Comparison of ENCODE assay signal across 8 cellular contexts in the genomic region with DNA sequence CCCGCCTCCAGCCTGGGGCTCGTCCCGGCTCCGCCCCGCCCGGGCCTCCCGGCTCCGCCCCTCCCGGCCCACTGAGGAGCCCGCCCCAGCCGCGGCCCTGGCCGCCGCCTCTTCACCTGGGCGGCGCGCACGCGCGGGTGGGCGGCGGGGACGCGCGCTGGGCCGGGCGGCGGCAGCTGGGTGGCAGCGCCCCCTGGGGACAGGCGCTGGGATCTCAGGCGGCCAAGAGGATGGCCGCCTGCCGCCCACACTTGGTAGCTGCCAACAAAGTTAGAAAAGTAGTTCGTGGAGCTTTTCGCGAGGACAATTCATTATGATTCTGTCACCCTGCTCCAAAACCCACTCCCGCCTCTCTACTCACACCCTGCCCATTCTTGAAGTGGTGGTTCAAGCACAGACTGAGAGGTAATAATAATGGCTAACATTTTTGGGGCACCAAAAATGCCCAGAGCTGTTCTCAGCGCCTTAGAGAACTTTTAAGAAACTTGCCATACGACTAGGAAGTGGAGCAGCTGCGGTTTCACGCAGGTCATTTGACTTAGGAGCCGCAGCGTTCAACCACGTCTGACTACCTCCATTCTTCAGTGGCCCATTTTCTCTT. TPM values are rescaled to one million over a fixed set of nuclear protein-coding genes. Genes with fewer than 3 reads are reported as not detected.
A peak's percentile ranks its signal among the peaks of the same experiment; 100 is the strongest.
DNase-seq lines count a peak whose midpoint lies in the region; ATAC-seq, FAIRE-seq and TF ChIP-seq lines count a peak whose summit lies in the region.

No MANE protein-coding gene starts in this region.

- TF ChIP-seq EP300 in gastroesophageal sphincter (IDR thresholded peaks at IDR 0.05) = no peak

- peak; percentile 90 for DNase-seq in EH (ENCODE audit: low read depth)
- peak; percentile 38 for DNase-seq in H54 (ENCODE audit: insufficient read length, low spot score)
- peak; percentile 92 for DNase-seq in LoVo (ENCODE audit: low spot score)
- DNase-seq in SJCRH30 = peak; percentile 85 to 90
- peak; percentile 87 for DNase-seq in activated gamma-delta T cell treated with anti-CD3 and anti-CD28 coated beads, Interleukin-2, amount 50 U/mL, for 16 hours (ENCODE audit: low read depth)
- peak; percentile 79 for DNase-seq in stromal cell of bone marrow (ENCODE audit: low read depth)

- TF ChIP-seq POLR2A in H54 (IDR thresholded peaks at IDR 0.05; ENCODE audit: low read depth, low read length) (no peak), gastroesophageal sphincter (IDR thresholded peaks at IDR 0.05) (no peak)

- peak overlapping the region; percentile 60 for H3K4me3 ChIP-seq in SJCRH30
- peak overlapping the region; percentile 66 to 92 for H3K4me3 ChIP-seq in gastroesophageal sphincter
- peak overlapping the region; percentile 47 to 65 for H3K4me3 ChIP-seq in neutrophil (ENCODE audit: low read depth in 1 of 2, low read length in 1 of 2)

- TF ChIP-seq CTCF in gastroesophageal sphincter (IDR thresholded peaks at IDR 0.05) = peak; percentile 84 to 99 (median 92)
- peak; percentile 77 for TF ChIP-seq CTCF in neutrophil (IDR thresholded peaks at IDR 0.05)

- no peaks in the 10 kb centered on the region for H3K9me3 ChIP-seq in SJCRH30 (replicated peaks)
- H3K9me3 ChIP-seq in gastroesophageal sphincter = no peaks in the 10 kb centered on the region
- no peaks in the 10 kb centered on the region for H3K9me3 ChIP-seq in neutrophil

- H3K4me1 ChIP-seq in SJCRH30 (no peaks in the 10 kb centered on the region), gastroesophageal sphincter (peaks cover 0 to 27% (median 6%) of the 10 kb centered on the region in 3 donors), neutrophil (ENCODE audit: control insufficient read depth in 1 of 2, insufficient read depth in 1 of 2, low read depth in 1 of 2, low read length in 1 of 2) (peaks cover 11 to 12% of the 10 kb centered on the region in 2 experiments)

- peak; percentile 99 for ATAC-seq in gastroesophageal sphincter

- H3K36me3 ChIP-seq in SJCRH30 (no peaks in the 10 kb centered on the region), gastroesophageal sphincter (no peaks in the 10 kb centered on the region), neutrophil (no peaks in the 10 kb centered on the region)

- H3K27ac ChIP-seq in SJCRH30 (no peak overlapping the region), gastroesophageal sphincter (peak overlapping the region in 3 of 4 donors; percentile 83 to 91 (median 89)), neutrophil (peak overlapping the region; percentile 25)

- H3K27me3 ChIP-seq in SJCRH30 = no peaks in the 10 kb centered on the region
- no peaks in the 10 kb centered on the region for H3K27me3 ChIP-seq in gastroesophageal sphincter
- peaks cover 75% of the 10 kb centered on the region for H3K27me3 ChIP-seq in neutrophil

- 0 to 2% methylated on average over 8 to 10 of the region's 44 CpGs for WGBS in gastroesophageal sphincter (ENCODE audit: low coverage in 1 of 2), 2 donors

- no peak for FAIRE-seq in H54 (lab: Jason Lieb, UNC)

RNA-seq across cellular contexts. Expression of a gene that starts 0.3 kb away (rescaled TPM):
- total RNA-seq in SJCRH30 (2014; rRNA removed; shearing (Covaris generic)) = 2.3 and 3.7 TPM in 2 replicates
- total RNA-seq in gastroesophageal sphincter = 10 to 100 TPM; 28.2 to 63.5 (median 47.2) TPM

RNA-seq across cellular contexts. Expression of a gene that starts 50.7 kb away (rescaled TPM):
- total RNA-seq in SJCRH30 (2014; rRNA removed; shearing (Covaris generic)) = 68.6 and 71.8 TPM in 2 replicates
- total RNA-seq in gastroesophageal sphincter = 10 to 100 TPM; 60.0 to 71.4 (median 68.2) TPM

Comparison
In these comparisons a context has a peak if more than half of its experiments do, and no peak if none do; other contexts are left out.
1. DNase-seq: peak in every context shown above with its lines; median percentile 92 in LoVo; 90 in EH; 88 in SJCRH30; 87 in activated gamma-delta T cell treated with anti-CD3 and anti-CD28 coated beads, Interleukin-2, amount 50 U/mL, for 16 hours; 79 in stromal cell of bone marrow; 38 in H54.